In the genomic region with DNA sequence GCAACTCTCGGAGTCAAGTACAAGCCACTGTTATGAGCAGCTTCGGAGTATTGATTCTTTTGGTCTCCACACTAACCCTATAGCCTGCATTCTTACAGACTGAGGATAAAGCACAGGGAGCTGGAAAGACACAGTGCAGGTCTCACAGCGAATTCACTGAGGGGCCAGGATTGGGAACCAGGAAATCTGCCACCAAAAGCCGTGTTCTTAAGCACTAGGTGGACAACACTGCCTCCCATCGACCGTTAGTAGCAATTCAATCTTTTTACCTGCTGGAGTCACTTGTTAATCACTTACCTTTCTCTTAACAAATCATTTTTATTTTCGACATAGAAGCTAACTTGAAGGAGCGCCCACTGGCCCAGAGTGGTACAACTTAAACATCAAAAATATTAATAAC, we compare ENCODE assay signal across 10 cellular contexts. TPM values are rescaled to one million over a fixed set of nuclear protein-coding genes. Genes with fewer than 3 reads are reported as not detected.
DNase-seq lines count a peak whose midpoint lies in the region; ATAC-seq and TF ChIP-seq lines count a peak whose summit lies in the region.
"Had no signal": no experiment of that assay in that cellular context is flagged by ENCODE, and none has a peak within 500 bp of the region (broad histone marks: within the 10 kb centered on the region; RNA-seq: fewer than 3 reads in every experiment).

No MANE protein-coding gene starts in this region.

- 11% methylated on average over 4 of the region's 8 CpGs; no CpG with 5 or more reads in 1 of the 2 experiments for WGBS in IMR-90 (ENCODE audit: extremely low coverage in 2 of 2, insufficient read length in 1 of 2), 2 experiments

- no peak overlapping the region for H2BK20ac ChIP-seq in IMR-90 (ENCODE audit: low read depth, low read length)

- H3K14ac ChIP-seq in IMR-90 (replicated peaks; ENCODE audit: low read depth, low read length), result no peak overlapping the region

- no peak overlapping the region for H3K56ac ChIP-seq in IMR-90 (ENCODE audit: extremely low read depth, insufficient read depth, low read length)

- CTCF ChIA-PET in IMR-90 (lab: Yijun Ruan, JAX), result interaction anchor here (0.6 to 1.3 kb wide), 3 partner anchors 12 to 82 kb away, joined by 3 read pairs; no protein-coding TSS in a partner anchor

- no peak overlapping the region for H3K4me2 ChIP-seq in IMR-90 (ENCODE audit: low read depth, low read length)

- no peak overlapping the region for H3K9ac ChIP-seq in IMR-90 (ENCODE audit: low read depth, low read length)

- no peaks in the 10 kb centered on the region for H3K9me1 ChIP-seq in IMR-90 (ENCODE audit: insufficient read depth, low read length)

- no peaks in the 10 kb centered on the region for H3K4me1 ChIP-seq in IMR-90 (ENCODE audit: control insufficient read depth, insufficient read depth, low read length)

- POLR2A ChIA-PET in IMR-90 (lab: Charles Lee; ENCODE audit: unreplicated experiment), result no interaction called here

- H3K27ac ChIP-seq in IMR-90 (ENCODE audit: insufficient read depth, low read length) (no peak overlapping the region), WERI-Rb-1 (no peak overlapping the region)

- peak overlapping the region; percentile 11 for H2AFZ ChIP-seq in IMR-90 (replicated peaks; ENCODE audit: low read length, poor library complexity)

- no peak overlapping the region for H4K8ac ChIP-seq in IMR-90 (ENCODE audit: low read depth in 2 of 2, low read length in 2 of 2)

- H2BK5ac ChIP-seq in IMR-90 (ENCODE audit: low read depth, low read length, poor library complexity, severe bottlenecking), result no peak overlapping the region

- no peak overlapping the region for H2AK5ac ChIP-seq in IMR-90 (ENCODE audit: low read depth, low read length)

- H2BK15ac ChIP-seq in IMR-90 (ENCODE audit: low read depth, low read length), result no peak overlapping the region

- no peak overlapping the region for H3K4me3 ChIP-seq in IMR-90 (ENCODE audit: insufficient read depth, low read depth, low read length)
- no peak overlapping the region for H3K4me3 ChIP-seq in WERI-Rb-1 (ENCODE audit: low read depth, low read length)

- peak; percentile 35; the same call in 1 of the 2 replicates for ATAC-seq in IMR-90 (ENCODE audit: low read depth)
- no peak for ATAC-seq in GM21367 (IDR thresholded peaks at IDR 0.05; ENCODE audit: unreplicated experiment)
- no peak for ATAC-seq in HG03432 (IDR thresholded peaks at IDR 0.05; ENCODE audit: unreplicated experiment)

- no peak overlapping the region for H4K5ac ChIP-seq in IMR-90 (ENCODE audit: low read depth, low read length)

- peak; percentile 62 for TF ChIP-seq RAD21 in IMR-90 (IDR thresholded peaks at IDR 0.05; ENCODE audit: low read length)

- H3K9me3 ChIP-seq in IMR-90 (ENCODE audit: control insufficient read depth, insufficient read depth, low read length) (no peaks in the 10 kb centered on the region), WERI-Rb-1 (ENCODE audit: severe bottlenecking) (no peaks in the 10 kb centered on the region)

- in situ Hi-C loops in IMR-90 (cut with MboI; ENCODE audit: low sequenced_read_pairs), result loop anchor here (25.0 kb wide), 1 partner anchor 255 kb away; the partner anchor contains the start of genes CD22 and FFAR1

- DNase-seq in NCI-H2196 (lab: John Stamatoyannopoulos, UW; ENCODE audit: unreplicated experiment) (peak; percentile 25), NCI-H2196 treated with DMSO at 0.1 percent for 48 hours (lab: John Stamatoyannopoulos, UW; ENCODE audit: unreplicated experiment) (no peak), IMR-90 (peak; percentile 37), WERI-Rb-1 (peak; percentile 29), iPS-NIHi11 (ENCODE audit: low spot score) (peak; percentile 75), epidermal melanocyte (ENCODE audit: insufficient read length, low spot score) (no peak)

- H3K36me3 ChIP-seq in IMR-90 (ENCODE audit: control insufficient read depth, insufficient read depth, low read length) (no peaks in the 10 kb centered on the region), WERI-Rb-1 (no peaks in the 10 kb centered on the region)

- no peak for TF ChIP-seq POLR2A in IMR-90 (IDR thresholded peaks at IDR 0.05; ENCODE audit: low read depth, low read length)

- no TSS peak for BruUV-seq in IMR-90 (replicated peaks; lab: Mats Ljungman, UMichigan)

- dilution Hi-C loops in IMR-90 (cut with HindIII; ENCODE audit: low sequenced_read_pairs, unreplicated experiment), result no loop called here

- no peak overlapping the region for H3K4ac ChIP-seq in IMR-90 (ENCODE audit: low read depth, low read length)

- H3K27me3 ChIP-seq in IMR-90 (ENCODE audit: control insufficient read depth, insufficient read depth, low read length), result peaks cover 4% of the 10 kb centered on the region; the same call in 1 of the 2 replicates
- no peaks in the 10 kb centered on the region for H3K27me3 ChIP-seq in WERI-Rb-1 (ENCODE audit: insufficient read depth, low read depth, severe bottlenecking)

- H4K91ac ChIP-seq in IMR-90 (ENCODE audit: insufficient read depth, low read depth, low read length), result no peak overlapping the region

- H2AK9ac ChIP-seq in IMR-90 (replicated peaks; ENCODE audit: low read depth, low read length, poor library complexity), result no peak overlapping the region

- no peak overlapping the region for H3K23ac ChIP-seq in IMR-90 (ENCODE audit: low read depth, low read length)

- no peaks in the 10 kb centered on the region for H4K20me1 ChIP-seq in IMR-90 (ENCODE audit: insufficient read depth, low read length)

- no peak overlapping the region for H2BK120ac ChIP-seq in IMR-90 (ENCODE audit: low read depth, low read length)

- intact Hi-C loops in IMR-90 (cut with micrococcal nuclease), result no loop called here

- H3K79me1 ChIP-seq in IMR-90 (ENCODE audit: low read depth in 1 of 2, low read length in 2 of 2), result no peaks in the 10 kb centered on the region

- TF ChIP-seq CTCF in IMR-90 (conservative IDR thresholded peaks at IDR 0.05; ENCODE audit: low read depth, low read length) (peak; percentile 55), WERI-Rb-1 (IDR thresholded peaks at IDR 0.05; ENCODE audit: low read depth, low read length) (peak; percentile 77)

- H3K18ac ChIP-seq in IMR-90 (ENCODE audit: low read depth, low read length), result no peak overlapping the region

TF ChIP-seq in IMR-90, 13 proteins besides CTCF, POLR2A, EP300 and RAD21:
- TF ChIP-seq RCOR1 (IDR thresholded peaks at IDR 0.05; ENCODE audit: insufficient replicate concordance, low read length) (no peak), SMC3 (IDR thresholded peaks at IDR 0.05; ENCODE audit: low read depth, low read length) (peak; percentile 42)

RNA-seq across cellular contexts. Expression of gene PMIS2, which starts 6.3 kb away (rescaled TPM):
- not detected in 2 replicates for total RNA-seq in IMR-90 (2012; rRNA removed)
- polyA plus RNA-seq in IMR-90 (2012; rRNA removed), result not detected in 2 replicates
- not detected in 2 replicates for polyA plus RNA-seq in IMR-90 (2012; cell fraction: cytosol; rRNA removed)
- polyA plus RNA-seq in IMR-90 (2012; cell fraction: nucleus; rRNA removed; ENCODE audit: low replicate concordance), result not detected in 2 replicates
- total RNA-seq: naive thymus-derived CD8-positive, alpha-beta T cell; T-helper 2 cell treated with Interferon-gamma antibody and Interleukin-4, amounts not matched to agents 100 ng/mL and 5 ng/mL, for 36 hours had no signal
- polyA plus RNA-seq: naive thymus-derived CD8-positive, alpha-beta T cell had no signal

RNA-seq across cellular contexts. Expression of gene HAUS5, which starts 20.3 kb away (rescaled TPM):
- total RNA-seq in IMR-90 (2012; rRNA removed), result 3.1 and 3.4 TPM in 2 replicates
- polyA plus RNA-seq in IMR-90 (2012; rRNA removed), result 6.2 and 6.4 TPM in 2 replicates
- polyA plus RNA-seq in IMR-90 (2012; cell fraction: cytosol; rRNA removed), result 3.7 and 4.9 TPM in 2 replicates
- 29.0 and 61.8 TPM in 2 replicates for polyA plus RNA-seq in IMR-90 (2012; cell fraction: nucleus; rRNA removed; ENCODE audit: low replicate concordance)

RNA-seq across cellular contexts. Expression of gene ATP4A, which starts 28.8 kb away (rescaled TPM):
- not detected in 2 replicates for total RNA-seq in IMR-90 (2012; rRNA removed)
- polyA plus RNA-seq in IMR-90 (2012; rRNA removed), result not detected in 2 replicates
- not detected in 2 replicates for polyA plus RNA-seq in IMR-90 (2012; cell fraction: cytosol; rRNA removed)
- 0.10 and 0.11 TPM in 2 replicates for polyA plus RNA-seq in IMR-90 (2012; cell fraction: nucleus; rRNA removed; ENCODE audit: low replicate concordance)
- total RNA-seq: naive thymus-derived CD8-positive, alpha-beta T cell; T-helper 2 cell treated with Interferon-gamma antibody and Interleukin-4, amounts not matched to agents 100 ng/mL and 5 ng/mL, for 36 hours had no signal
- polyA plus RNA-seq: naive thymus-derived CD8-positive, alpha-beta T cell had no signal

RNA-seq across cellular contexts. Expression of gene RBM42, which starts 36.6 kb away (rescaled TPM):
- 19.0 and 20.6 TPM in 2 replicates for total RNA-seq in IMR-90 (2012; rRNA removed)
- polyA plus RNA-seq in IMR-90 (2012; rRNA removed), result 41.5 and 53.9 TPM in 2 replicates
- polyA plus RNA-seq in IMR-90 (2012; cell fraction: cytosol; rRNA removed), result 95.1 and 95.9 TPM in 2 replicates
- polyA plus RNA-seq in IMR-90 (2012; cell fraction: nucleus; rRNA removed; ENCODE audit: low replicate concordance), result 33.8 and 61.0 TPM in 2 replicates

RNA-seq across cellular contexts. Expression of gene TMEM147, which starts 46.8 kb away (rescaled TPM):
- total RNA-seq in IMR-90 (2012; rRNA removed), result 59.2 and 67.6 TPM in 2 replicates
- 108 and 132 TPM in 2 replicates for polyA plus RNA-seq in IMR-90 (2012; rRNA removed)
- 134 and 148 TPM in 2 replicates for polyA plus RNA-seq in IMR-90 (2012; cell fraction: cytosol; rRNA removed)
- 73.5 and 106 TPM in 2 replicates for polyA plus RNA-seq in IMR-90 (2012; cell fraction: nucleus; rRNA removed; ENCODE audit: low replicate concordance)

Comparison
In these comparisons a context has a peak if more than half of its experiments do, and no peak if none do; other contexts are left out.
1. DNase-seq: peak in NCI-H2196 (single experiment), IMR-90 (single experiment), WERI-Rb-1 (single experiment) and iPS-NIHi11 (single experiment); none in NCI-H2196 treated with DMSO at 0.1 percent for 48 hours (single experiment) and epidermal melanocyte (single experiment).